Comparison of ENCODE assay signal across 13 cellular contexts in the genomic region with DNA sequence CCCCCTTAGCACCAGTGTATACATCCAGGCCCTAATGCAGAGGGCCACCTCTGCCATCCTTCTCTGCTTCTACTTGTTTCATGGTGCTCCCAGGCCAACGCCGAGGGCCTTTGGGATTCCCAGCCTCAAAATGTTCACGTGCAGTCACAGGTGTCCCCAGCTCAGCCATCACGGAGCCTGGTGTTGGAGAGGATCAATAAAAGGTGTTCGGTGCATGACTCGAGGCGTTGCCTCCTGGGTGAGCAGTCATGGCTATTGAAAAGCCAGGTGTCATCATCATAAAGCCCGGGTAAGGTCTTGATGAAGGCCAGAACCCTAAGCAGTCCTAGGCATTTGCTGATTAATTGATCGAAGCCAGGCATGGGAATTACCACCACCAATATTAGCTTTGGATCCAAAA.
A peak's percentile ranks its signal among the peaks of the same experiment; 100 is the strongest.
DNase-seq lines count a peak whose midpoint lies in the region; ATAC-seq and TF ChIP-seq lines count a peak whose summit lies in the region.
"Had no signal": no experiment of that assay in that cellular context is flagged by ENCODE, and none has a peak within 500 bp of the region (broad histone marks: within the 10 kb centered on the region; RNA-seq: fewer than 3 reads in every experiment).

No MANE protein-coding gene starts in this region.

- CTCF ChIA-PET in Calu3 (lab: Charles Lee) = interaction anchor here (0.6 to 3.1 kb wide), 16 partner anchors 14 to 603 kb away, joined by 3 to 36 read pairs (median 4); partner anchors contain the start of gene ARHGAP29

- H3K4me1 Mint-ChIP-seq in Calu3 (ENCODE audit: low read depth, unreplicated experiment) (peaks cover 15% of the 10 kb centered on the region), HFFc6 (ENCODE audit: low read depth) (peaks cover 43% of the 10 kb centered on the region), immature natural killer cell (peaks cover 5 to 12% of the 10 kb centered on the region in 2 donors)
- H3K4me1 Mint-ChIP-seq in activated T-cell treated with anti-CD3 and anti-CD28 coated beads, Interleukin-2, amount 50 U/mL, for 24 hours (ENCODE audit: low read depth) = peaks cover 6% of the 10 kb centered on the region
- H3K4me1 Mint-ChIP-seq: stimulated activated memory B cell treated with anti-CD40 and anti-IgM and Interleukin-4, amounts not matched to agents 10 μg/mL and 1 μg/mL and 100 μg/mL, for 72 hours had no signal

- no peaks in the 10 kb centered on the region for H3K36me3 ChIP-seq in brain microvascular endothelial cell (replicated peaks)
- no peaks in the 10 kb centered on the region for H3K36me3 ChIP-seq in lower lobe of right lung

- peak overlapping the region; percentile 88 for H3K27ac Mint-ChIP-seq in Calu3 (ENCODE audit: unreplicated experiment)
- H3K27ac Mint-ChIP-seq in HFFc6 = no peak overlapping the region
- H3K27ac Mint-ChIP-seq in immature natural killer cell = peak overlapping the region in 1 of 6 donors; percentile 16
- no peak overlapping the region for H3K27ac Mint-ChIP-seq in activated T-cell treated with anti-CD3 and anti-CD28 coated beads, Interleukin-2, amount 50 U/mL, for 24 hours
- H3K27ac Mint-ChIP-seq: natural killer cell; stimulated activated memory B cell treated with anti-CD40 and anti-IgM and Interleukin-4, amounts not matched to agents 10 μg/mL and 1 μg/mL and 100 μg/mL, for 72 hours had no signal

- no peaks in the 10 kb centered on the region for H3K27me3 ChIP-seq in brain microvascular endothelial cell (replicated peaks)
- H3K27me3 ChIP-seq in lower lobe of right lung (ENCODE audit: low read depth) = no peaks in the 10 kb centered on the region

- H3K27ac ChIP-seq in brain microvascular endothelial cell (peak overlapping the region; percentile 82), lower lobe of right lung (peak overlapping the region; percentile 82), skin epidermis (peak overlapping the region in 12 of 21 experiments; percentile 14 to 82 (median 56))

- ATAC-seq in lower lobe of right lung = no peak
- ATAC-seq: stimulated activated memory B cell treated with anti-CD40 and anti-IgM and Interleukin-4, amounts not matched to agents 10 μg/mL and 1 μg/mL and 100 μg/mL, for 72 hours had no signal

- H3K9me3 Mint-ChIP-seq in Calu3 (ENCODE audit: low read depth, unreplicated experiment) = no peaks in the 10 kb centered on the region
- H3K9me3 Mint-ChIP-seq in HFFc6 = no peaks in the 10 kb centered on the region
- H3K9me3 Mint-ChIP-seq in immature natural killer cell = no peaks in the 10 kb centered on the region
- H3K9me3 Mint-ChIP-seq in activated T-cell treated with anti-CD3 and anti-CD28 coated beads, Interleukin-2, amount 50 U/mL, for 24 hours = no peaks in the 10 kb centered on the region
- H3K9me3 Mint-ChIP-seq: natural killer cell; stimulated activated memory B cell treated with anti-CD40 and anti-IgM and Interleukin-4, amounts not matched to agents 10 μg/mL and 1 μg/mL and 100 μg/mL, for 72 hours had no signal

- H3K4me3 ChIP-seq in brain microvascular endothelial cell (ENCODE audit: low read depth, low read length) (no peak overlapping the region), lower lobe of right lung (no peak overlapping the region), skin epidermis (no peak overlapping the region)

- H3K36me3 Mint-ChIP-seq in Calu3 (ENCODE audit: insufficient read depth, unreplicated experiment) = peaks cover 12% of the 10 kb centered on the region
- H3K36me3 Mint-ChIP-seq in HFFc6 (ENCODE audit: low read depth) = no peaks in the 10 kb centered on the region
- no peaks in the 10 kb centered on the region for H3K36me3 Mint-ChIP-seq in immature natural killer cell
- no peaks in the 10 kb centered on the region for H3K36me3 Mint-ChIP-seq in activated T-cell treated with anti-CD3 and anti-CD28 coated beads, Interleukin-2, amount 50 U/mL, for 24 hours (ENCODE audit: low read depth)
- H3K36me3 Mint-ChIP-seq: natural killer cell; stimulated activated memory B cell treated with anti-CD40 and anti-IgM and Interleukin-4, amounts not matched to agents 10 μg/mL and 1 μg/mL and 100 μg/mL, for 72 hours had no signal

- BruUV-seq in Calu3 (replicated peaks; lab: Mats Ljungman, UMichigan) = no TSS peak

- H3K27me3 Mint-ChIP-seq in Calu3 (ENCODE audit: unreplicated experiment) (no peaks in the 10 kb centered on the region), HFFc6 (ENCODE audit: insufficient read depth) (no peaks in the 10 kb centered on the region; the same call in 1 of the 2 replicates), immature natural killer cell (ENCODE audit: low read depth in 3 of 3) (peaks cover 3 to 7% (median 4%) of the 10 kb centered on the region in 3 donors)
- H3K27me3 Mint-ChIP-seq in activated T-cell treated with anti-CD3 and anti-CD28 coated beads, Interleukin-2, amount 50 U/mL, for 24 hours = peaks cover 36% of the 10 kb centered on the region

- peak overlapping the region; percentile 54 for H3K4me3 Mint-ChIP-seq in Calu3 (ENCODE audit: low read depth, unreplicated experiment)
- H3K4me3 Mint-ChIP-seq in HFFc6 = no peak overlapping the region
- no peak overlapping the region for H3K4me3 Mint-ChIP-seq in immature natural killer cell
- H3K4me3 Mint-ChIP-seq in activated T-cell treated with anti-CD3 and anti-CD28 coated beads, Interleukin-2, amount 50 U/mL, for 24 hours = no peak overlapping the region

- TF ChIP-seq CTCF in Calu3 (IDR thresholded peaks at IDR 0.05; ENCODE audit: unreplicated experiment) (no peak), brain microvascular endothelial cell (IDR thresholded peaks at IDR 0.05; ENCODE audit: low read depth, low read length, missing control alignments) (no peak), lower lobe of right lung (IDR thresholded peaks at IDR 0.05) (no peak), HFFc6 (IDR thresholded peaks at IDR 0.05) (no peak)

- in situ Hi-C loops in brain microvascular endothelial cell (cut with HindIII; ENCODE audit: low pct_ligation_motif_present, low sequenced_read_pairs) = no loop called here

- peaks cover 58% of the 10 kb centered on the region for H3K4me1 ChIP-seq in lower lobe of right lung

- intact Hi-C loops in Calu3 (cut with micrococcal nuclease; ENCODE audit: unreplicated experiment) = loop anchor here (1.0 to 5.0 kb wide), 2 partner anchors 197 to 290 kb away; no protein-coding TSS in a partner anchor
- intact Hi-C loops in lower lobe of right lung (cut with DNase I) = loop anchor here (5.0 kb wide), 1 partner anchor 292 kb away; no protein-coding TSS in a partner anchor

- no peaks in the 10 kb centered on the region for H3K9me3 ChIP-seq in lower lobe of right lung

- no peak for DNase-seq in Calu3
- DNase-seq in brain microvascular endothelial cell = no peak
- no peak for DNase-seq in lower lobe of right lung
- no peak for DNase-seq in HFFc6
- DNase-seq in immature natural killer cell = no peak
- no peak for DNase-seq in activated T-cell treated with anti-CD3 and anti-CD28 coated beads, Interleukin-2, amount 50 U/mL, for 24 hours
- DNase-seq in DMS79 treated with DMSO at 0.1 percent for 48 hours (lab: John Stamatoyannopoulos, UW) = no peak
- DNase-seq: activated effector memory CD4-positive, alpha-beta T cell treated with anti-CD3 and anti-CD28 coated beads, Interleukin-2, amount 50 U/mL, for 16 hours; effector CD4-positive, alpha-beta T cell; natural killer cell; NCI-H345 had no signal
